12 cellular contexts compared by ENCODE assay signal in the genomic region with DNA sequence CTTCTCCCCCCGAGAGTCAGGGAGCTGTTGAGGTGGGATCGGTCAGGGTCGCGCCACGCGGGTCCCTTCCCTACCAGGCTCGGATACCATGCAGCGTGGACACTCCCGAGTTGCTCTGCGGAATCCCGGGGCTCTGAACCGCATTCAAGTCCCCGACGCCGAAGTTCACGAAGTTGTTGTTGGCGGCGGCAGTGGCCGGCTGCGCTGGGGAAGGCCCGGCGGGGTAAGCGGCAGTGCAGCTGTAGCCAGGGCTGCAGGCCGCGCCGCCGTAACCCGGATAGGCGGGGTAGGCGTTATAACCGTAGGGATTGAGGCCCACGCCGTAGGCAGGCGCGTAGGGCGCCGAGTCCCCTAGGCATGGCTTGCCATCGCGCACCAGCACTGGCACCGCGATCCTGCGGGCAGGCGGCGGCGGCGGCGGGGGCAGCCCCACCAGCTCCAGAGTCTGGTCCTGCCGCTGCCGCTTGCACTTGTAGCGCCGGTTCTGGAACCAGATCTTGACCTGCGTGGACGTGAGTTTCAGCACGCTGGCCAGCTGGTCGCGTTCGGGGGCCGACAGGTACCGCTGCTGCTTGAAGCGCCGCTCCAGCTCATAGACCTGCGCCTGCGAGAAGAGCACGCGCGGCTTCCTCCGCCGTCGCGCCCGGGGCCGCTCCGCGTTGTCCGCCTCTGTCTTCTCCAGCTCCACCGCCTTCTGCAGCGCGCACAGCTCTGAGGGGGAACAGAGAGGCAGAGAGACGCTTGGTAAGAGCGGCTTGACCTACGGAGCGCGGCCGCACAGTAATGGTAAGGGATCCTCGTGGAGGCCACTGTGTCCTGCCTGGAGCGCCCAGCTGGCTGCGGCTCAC. TPM values are rescaled to one million over a fixed set of nuclear protein-coding genes. Genes with fewer than 3 reads are reported as not detected.
DNase-seq lines count a peak whose midpoint lies in the region; ATAC-seq, FAIRE-seq and TF ChIP-seq lines count a peak whose summit lies in the region.
"Had no signal": no experiment of that assay in that cellular context is flagged by ENCODE, and none has a peak within 500 bp of the region (broad histone marks: within the 10 kb centered on the region; RNA-seq: fewer than 3 reads in every experiment).

No MANE protein-coding gene starts in this region.

- H3K9me3 ChIP-seq in cardiac muscle cell (ENCODE audit: low read depth) (no peaks in the 10 kb centered on the region), astrocyte (ENCODE audit: insufficient read depth, low read depth, low read length) (no peaks in the 10 kb centered on the region), thoracic aorta (no peaks in the 10 kb centered on the region)

- ATAC-seq in memory B cell (ENCODE audit: low read depth) (no peak), thoracic aorta (ENCODE audit: insufficient number of reproducible peaks, low FRiP score, low read depth) (no peak), GM18870 (IDR thresholded peaks at IDR 0.05; ENCODE audit: unreplicated experiment) (no peak), HG03565 (IDR thresholded peaks at IDR 0.05; ENCODE audit: unreplicated experiment) (no peak)

- no peak for TF ChIP-seq CTCF in cardiac muscle cell (IDR thresholded peaks at IDR 0.05; ENCODE audit: low read depth, low read length)
- no peak for TF ChIP-seq CTCF in astrocyte (IDR thresholded peaks at IDR 0.05; ENCODE audit: insufficient read depth, low read depth, low read length)
- TF ChIP-seq CTCF in thoracic aorta (IDR thresholded peaks at IDR 0.05), result no peak

- peaks cover 24% of the 10 kb centered on the region for H4K20me1 ChIP-seq in astrocyte (ENCODE audit: insufficient read depth, low read length)

- H3K4me3 Mint-ChIP-seq in astrocyte (ENCODE audit: unreplicated experiment) (no peak overlapping the region), memory B cell (no peak overlapping the region)

- H3K27me3 Mint-ChIP-seq in astrocyte (ENCODE audit: low read depth, unreplicated experiment), result peaks cover 89% of the 10 kb centered on the region
- peaks cover 31% of the 10 kb centered on the region for H3K27me3 Mint-ChIP-seq in memory B cell

- peak overlapping the region; percentile 34 for H2AFZ ChIP-seq in astrocyte (ENCODE audit: low read depth, low read length)

- H3K4me1 ChIP-seq in cardiac muscle cell (ENCODE audit: low read depth), result peaks cover 17% of the 10 kb centered on the region
- H3K4me1 ChIP-seq in astrocyte (ENCODE audit: insufficient read depth, low read length), result peaks cover 9% of the 10 kb centered on the region
- peaks cover 17 to 31% of the 10 kb centered on the region in 2 donors for H3K4me1 ChIP-seq in thoracic aorta (ENCODE audit: control insufficient read depth in 1 of 2, low read depth in 2 of 2)

- H3K36me3 Mint-ChIP-seq in astrocyte (ENCODE audit: low read depth, unreplicated experiment) (peaks cover 4% of the 10 kb centered on the region), memory B cell (no peaks in the 10 kb centered on the region)

- no peak overlapping the region for H3K9ac ChIP-seq in astrocyte (ENCODE audit: low read length)

- intact Hi-C loops in cardiac septum (cut with DNase I), result no loop called here

- peak in 1 of 2 donors; percentile 62 for DNase-seq in cardiac muscle cell (ENCODE audit: low read depth in 1 of 2, low spot score in 1 of 2)
- no peak for DNase-seq in cardiac septum (ENCODE audit: low spot score)
- no peak for DNase-seq in astrocyte (ENCODE audit: low read depth)
- no peak for DNase-seq in memory B cell (ENCODE audit: low spot score in 2 of 2)
- no peak for DNase-seq in thoracic aorta (ENCODE audit: low spot score)
- no peak for DNase-seq in HK-2 (ENCODE audit: unreplicated experiment)
- DNase-seq: C1 segment of cervical spinal cord; central memory CD4-positive, alpha-beta T cell; NCI-H1105; occipital lobe had no signal

- H3K4me1 Mint-ChIP-seq in astrocyte (ENCODE audit: low read depth, unreplicated experiment) (peaks cover 1% of the 10 kb centered on the region), memory B cell (peaks cover 7% of the 10 kb centered on the region)

- H3K36me3 ChIP-seq in cardiac muscle cell (peaks cover 55% of the 10 kb centered on the region), astrocyte (ENCODE audit: insufficient read depth, low read length) (no peaks in the 10 kb centered on the region), thoracic aorta (no peaks in the 10 kb centered on the region)

- no peaks in the 10 kb centered on the region for H3K79me2 ChIP-seq in astrocyte (ENCODE audit: insufficient read depth, low read length)

- H3K27me3 ChIP-seq in cardiac muscle cell (peaks cover 4% of the 10 kb centered on the region), astrocyte (ENCODE audit: insufficient read depth, low read length) (peaks cover 97% of the 10 kb centered on the region), thoracic aorta (replicated peaks; ENCODE audit: insufficient read depth) (peaks cover 19% of the 10 kb centered on the region)

- peak overlapping the region; percentile 19 for H3K4me2 ChIP-seq in astrocyte (ENCODE audit: low read length)

- H3K27ac ChIP-seq in cardiac muscle cell, result peak overlapping the region; percentile 100
- H3K27ac ChIP-seq in astrocyte (ENCODE audit: low read depth, low read length), result no peak overlapping the region
- no peak overlapping the region for H3K27ac ChIP-seq in thoracic aorta

- peaks cover 29% of the 10 kb centered on the region for H3K9me3 Mint-ChIP-seq in astrocyte (ENCODE audit: unreplicated experiment)
- no peaks in the 10 kb centered on the region for H3K9me3 Mint-ChIP-seq in memory B cell

- no peak for FAIRE-seq in astrocyte (lab: Jason Lieb, UNC)

- H3K27ac Mint-ChIP-seq in astrocyte (ENCODE audit: unreplicated experiment) (no peak overlapping the region), memory B cell (peak overlapping the region; percentile 45)

- H3K4me3 ChIP-seq in cardiac muscle cell, result peak overlapping the region; percentile 96
- no peak overlapping the region for H3K4me3 ChIP-seq in astrocyte (ENCODE audit: insufficient read depth, low read depth, low read length)
- H3K4me3 ChIP-seq in thoracic aorta, result peak overlapping the region; percentile 57

RNA-seq across cellular contexts. Expression of a gene that starts 2.3 kb away (rescaled TPM):
- 1,657 and 1,772 TPM in 2 replicates for total RNA-seq in cardiac muscle cell
- 1,190 and 1,339 TPM in 2 replicates for polyA plus RNA-seq in cardiac muscle cell
- 157 TPM for total RNA-seq in cardiac septum
- 0.26 and 0.59 TPM in 2 replicates for total RNA-seq in astrocyte
- not detected for total RNA-seq in thoracic aorta
- total RNA-seq: occipital lobe had no signal

Comparison
In these comparisons a context has a peak if more than half of its experiments do, and no peak if none do; other contexts are left out.
1. RNA of a gene that starts 2.3 kb away (total RNA-seq): 1,657 to 1,772 TPM in cardiac muscle cell and 157 TPM in cardiac septum (single experiment); 0.26 to 0.59 TPM in astrocyte and not detected in thoracic aorta; every median in the first group is over 10 times any median in the second.